ENCODE assay signal across 8 cellular contexts in the genomic region with DNA sequence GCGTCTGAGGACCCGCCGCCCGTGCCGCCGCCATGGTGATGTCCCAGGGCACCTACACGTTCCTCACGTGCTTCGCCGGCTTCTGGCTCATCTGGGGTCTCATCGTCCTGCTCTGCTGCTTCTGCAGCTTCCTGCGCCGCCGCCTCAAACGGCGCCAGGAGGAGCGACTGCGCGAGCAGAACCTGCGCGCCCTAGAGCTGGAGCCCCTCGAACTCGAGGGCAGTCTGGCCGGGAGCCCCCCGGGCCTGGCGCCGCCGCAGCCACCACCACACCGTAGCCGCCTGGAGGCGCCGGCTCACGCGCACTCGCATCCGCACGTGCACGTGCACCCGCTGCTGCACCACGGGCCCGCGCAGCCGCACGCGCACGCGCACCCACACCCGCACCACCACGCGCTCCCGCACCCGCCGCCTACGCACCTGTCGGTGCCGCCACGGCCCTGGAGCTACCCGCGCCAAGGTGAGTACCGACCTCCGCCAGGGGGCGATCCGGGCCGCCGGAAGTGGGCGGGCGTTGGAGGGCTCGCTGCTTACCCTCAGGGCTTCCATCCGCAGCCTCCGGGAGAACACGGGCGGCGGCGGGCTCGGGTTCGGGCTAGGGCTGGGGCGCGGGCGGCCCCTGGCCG. TPM values are rescaled to one million over a fixed set of nuclear protein-coding genes. Genes with fewer than 3 reads are reported as not detected.
DNase-seq lines count a peak whose midpoint lies in the region; ATAC-seq and TF ChIP-seq lines count a peak whose summit lies in the region.

No MANE protein-coding gene starts in this region.

- no peaks in the 10 kb centered on the region for H3K27me3 ChIP-seq in fibroblast of lung (ENCODE audit: control insufficient read depth, insufficient read depth, low read length)
- no peaks in the 10 kb centered on the region for H3K27me3 ChIP-seq in neural cell (ENCODE audit: insufficient read depth, low read depth, low read length)
- H3K27me3 ChIP-seq in stomach: peaks cover 0 to 21% (median 0%) of the 10 kb centered on the region in 3 donors

- H3F3A ChIP-seq in neural cell (ENCODE audit: insufficient read depth, low read length, poor library complexity, severe bottlenecking): peaks cover 5% of the 10 kb centered on the region

- intact Hi-C loops in stomach (cut with DNase I; ENCODE audit: low total_unique reads): loop anchor here (5.0 kb wide), 1 partner anchor 53 kb away; the partner anchor contains the start of gene PFN3

- TF ChIP-seq EP300 in neural cell (conservative IDR thresholded peaks at IDR 0.05; ENCODE audit: poor library complexity, severe bottlenecking) (peak; percentile 31), stomach (IDR thresholded peaks at IDR 0.05) (no peak)

- 0 to 1% (median 0%) methylated on average over 4 to 80 of the region's 80 CpGs for WGBS in stomach, 5 donors

- H3K9me2 ChIP-seq in neural cell (ENCODE audit: insufficient read depth, low read length): no peaks in the 10 kb centered on the region

- no peaks in the 10 kb centered on the region for H3K9me3 ChIP-seq in fibroblast of lung (ENCODE audit: control insufficient read depth, insufficient read depth, low read depth, low read length)
- H3K9me3 ChIP-seq in neural cell (ENCODE audit: low read length): no peaks in the 10 kb centered on the region
- H3K9me3 ChIP-seq in stomach: no peaks in the 10 kb centered on the region

- peak; percentile 62 for TF ChIP-seq RAD21 in neural cell (conservative IDR thresholded peaks at IDR 0.05)

- H3K79me2 ChIP-seq in fibroblast of lung (ENCODE audit: control insufficient read depth, insufficient read depth, low read length) (no peaks in the 10 kb centered on the region), neural cell (replicated peaks; ENCODE audit: insufficient read depth, low read length) (peaks cover 10% of the 10 kb centered on the region)

- TF ChIP-seq CTCF in fibroblast of lung (conservative IDR thresholded peaks at IDR 0.05 in 1 of 2, IDR thresholded peaks at IDR 0.05 in 1 of 2; ENCODE audit: low read depth in 1 of 2, low read length in 2 of 2) (peak; percentile 41 to 43), neural cell (IDR thresholded peaks at IDR 0.05; ENCODE audit: poor library complexity, severe bottlenecking) (peak; percentile 89), stomach (IDR thresholded peaks at IDR 0.05) (peak in 5 of 7 experiments; percentile 54 to 84 (median 67))

- TF ChIP-seq POLR2A in stomach (IDR thresholded peaks at IDR 0.05): no peak

- H4K20me1 ChIP-seq in fibroblast of lung (ENCODE audit: control insufficient read depth, extremely low read depth, insufficient read depth, low read length) (no peaks in the 10 kb centered on the region), neural cell (ENCODE audit: insufficient read depth) (peaks cover 19% of the 10 kb centered on the region)

- H3K4me2 ChIP-seq in fibroblast of lung (ENCODE audit: extremely low read depth, insufficient read depth, low read length) (peak overlapping the region; percentile 73), neural cell (ENCODE audit: low read length) (peak overlapping the region; percentile 59)

- H3K9ac ChIP-seq in fibroblast of lung (ENCODE audit: insufficient read depth, low read length) (peak overlapping the region; percentile 59), neural cell (ENCODE audit: low read length) (peak overlapping the region; percentile 86)

- H2AFZ ChIP-seq in fibroblast of lung (ENCODE audit: low read length) (no peak overlapping the region), neural cell (ENCODE audit: low read depth, low read length) (no peak overlapping the region)

- H3K4me3 ChIP-seq in fibroblast of lung (replicated peaks in 1 of 4; ENCODE audit: control extremely low read depth in 1 of 4, insufficient read depth in 1 of 4, low read depth in 3 of 4, low read length in 4 of 4): peak overlapping the region in 3 of 4 experiments; percentile 17 to 57 (median 27)
- peak overlapping the region; percentile 72 for H3K4me3 ChIP-seq in neural cell (ENCODE audit: low read length)
- H3K4me3 ChIP-seq in stomach: peak overlapping the region; percentile 56 to 75 (median 66)

- H3K36me3 ChIP-seq in fibroblast of lung (ENCODE audit: control insufficient read depth, insufficient read depth, low read length) (peaks cover 24% of the 10 kb centered on the region), neural cell (ENCODE audit: insufficient read depth, low read length) (peaks cover 9% of the 10 kb centered on the region), stomach (peaks cover 10 to 26% (median 24%) of the 10 kb centered on the region in 4 donors)

- H3K27ac ChIP-seq in fibroblast of lung (ENCODE audit: insufficient read depth, low read length): no peak overlapping the region
- H3K27ac ChIP-seq in neural cell (ENCODE audit: low read length): peak overlapping the region; percentile 90
- peak overlapping the region; percentile 70 to 91 (median 88) for H3K27ac ChIP-seq in stomach

- H3K4me1 ChIP-seq in fibroblast of lung (ENCODE audit: control insufficient read depth, extremely low read depth, insufficient read depth, low read length) (peaks cover 12% of the 10 kb centered on the region), stomach (peaks cover 20 to 46% (median 31%) of the 10 kb centered on the region in 4 donors)

- DNase-seq in DMS 273 treated with DMSO at 0.1 percent for 48 hours (lab: John Stamatoyannopoulos, UW): peak; percentile 70
- DNase-seq in HUDEP-2 (lab: John Stamatoyannopoulos, UW; ENCODE audit: unreplicated experiment in 76 of 76): peak in 71 of 76 experiments; percentile 17 to 93 (median 73)
- peak; percentile 24 for DNase-seq in OCI-M2 (lab: John Stamatoyannopoulos, UW; ENCODE audit: unreplicated experiment)
- DNase-seq in activated T-cell treated with anti-CD3 and anti-CD28 coated beads, Interleukin-2, amount 50 U/mL, for 48 hours: peak; percentile 97 to 98
- peak; percentile 54 to 72 for DNase-seq in fibroblast of lung (ENCODE audit: low read depth in 2 of 2)
- DNase-seq in stomach: peak; percentile 90

- ATAC-seq in GM21360 (IDR thresholded peaks at IDR 0.05; ENCODE audit: unreplicated experiment): peak; percentile 44

TF ChIP-seq in neural cell, 6 proteins besides CTCF, POLR2A, EP300 and RAD21 (continues in another document):
- TF ChIP-seq EZH2 (IDR thresholded peaks at IDR 0.05; ENCODE audit: borderline replicate concordance, insufficient read depth, low read length, poor library complexity, severe bottlenecking): no peak
- no peak for TF ChIP-seq TAF1 (IDR thresholded peaks at IDR 0.05; ENCODE audit: low read depth)
- TF ChIP-seq POLR2AphosphoS5 (IDR thresholded peaks at IDR 0.05): peak; percentile 69
- peak; percentile 68 for TF ChIP-seq SMC3 (conservative IDR thresholded peaks at IDR 0.05; ENCODE audit: poor library complexity)

RNA-seq across cellular contexts. Expression of gene PRR7, which starts 8.5 kb away (rescaled TPM):
- total RNA-seq in fibroblast of lung (2.1 and 2.3 TPM in 2 replicates), stomach (under 1 TPM in 1 of 5 donors, not detected in 4; 0.73 TPM)
- polyA plus RNA-seq in fibroblast of lung (1.6 TPM in 2 replicates), neural cell (44.1 and 46.6 TPM in 2 replicates), stomach (1 to 10 TPM in 2 of 3 donors, under 1 TPM in 1; 0.61 to 3.7 (median 1.5) TPM)
- polyA plus RNA-seq in fibroblast of lung (2012): 3.1 and 5.9 TPM in 2 replicates
- polyA minus RNA-seq in fibroblast of lung (ENCODE audit: low replicate concordance) (0.78 and 1.9 TPM in 2 replicates), neural cell (25.1 and 28.8 TPM in 2 replicates)

RNA-seq across cellular contexts. Expression of gene DBN1, which starts 18.3 kb away (rescaled TPM):
- total RNA-seq in fibroblast of lung (96.4 and 102 TPM in 2 replicates), stomach (10 to 100 TPM; 15.2 to 78.1 (median 53.3) TPM)
- polyA plus RNA-seq in fibroblast of lung (138 and 181 TPM in 2 replicates), neural cell (319 and 353 TPM in 2 replicates), stomach (10 to 100 TPM; 14.7 to 31.3 (median 22.7) TPM)
- polyA plus RNA-seq in fibroblast of lung (2012): 168 and 193 TPM in 2 replicates
- polyA minus RNA-seq in fibroblast of lung (ENCODE audit: low replicate concordance) (167 and 256 TPM in 2 replicates), neural cell (348 and 404 TPM in 2 replicates)

RNA-seq across cellular contexts. Expression of gene GRK6, which starts 28.7 kb away (rescaled TPM):
- total RNA-seq in fibroblast of lung: 13.1 and 15.0 TPM in 2 replicates
- polyA plus RNA-seq in fibroblast of lung: 15.8 and 23.4 TPM in 2 replicates
- 16.0 and 28.2 TPM in 2 replicates for polyA plus RNA-seq in fibroblast of lung (2012)
- polyA minus RNA-seq in fibroblast of lung (ENCODE audit: low replicate concordance): 9.2 and 18.0 TPM in 2 replicates
- 22.6 and 26.5 TPM in 2 replicates for polyA plus RNA-seq in neural cell
- polyA minus RNA-seq in neural cell: 38.1 and 38.5 TPM in 2 replicates
- 10 to 100 TPM in 4 of 5 donors, 1 to 10 TPM in 1; 1.8 to 91.2 (median 19.1) TPM for total RNA-seq in stomach
- 10 to 100 TPM; 14.6 to 20.2 (median 16.2) TPM for polyA plus RNA-seq in stomach

RNA-seq across cellular contexts. Expression of gene PDLIM7, which starts 42.3 kb away (rescaled TPM):
- total RNA-seq in fibroblast of lung: 55.2 and 65.2 TPM in 2 replicates
- 117 and 245 TPM in 2 replicates for polyA plus RNA-seq in fibroblast of lung
- polyA plus RNA-seq in fibroblast of lung (2012): 250 and 446 TPM in 2 replicates
- 267 and 376 TPM in 2 replicates for polyA minus RNA-seq in fibroblast of lung (ENCODE audit: low replicate concordance)
- 21.0 and 45.4 TPM in 2 replicates for polyA plus RNA-seq in neural cell
- polyA minus RNA-seq in neural cell: 16.6 and 20.5 TPM in 2 replicates
- total RNA-seq in stomach: 100 to 1,000 TPM in 2 of 5 donors, 10 to 100 TPM in 3; 14.6 to 126 (median 97.0) TPM
- 100 to 1,000 TPM in 1 of 3 donors, 10 to 100 TPM in 2; 43.5 to 142 (median 76.6) TPM for polyA plus RNA-seq in stomach

RNA-seq across cellular contexts. Expression of gene F12, which starts 45.8 kb away (rescaled TPM):
- under 0.01 and 0.50 TPM in 2 replicates for total RNA-seq in fibroblast of lung
- polyA plus RNA-seq in fibroblast of lung: 0.10 and 0.19 TPM in 2 replicates
- 0.35 and 0.46 TPM in 2 replicates for polyA plus RNA-seq in fibroblast of lung (2012)
- not detected in 2 replicates for polyA minus RNA-seq in fibroblast of lung (ENCODE audit: low replicate concordance)
- 1.4 and 7.8 TPM in 2 replicates for polyA plus RNA-seq in neural cell
- 2.9 and 3.6 TPM in 2 replicates for polyA minus RNA-seq in neural cell
- total RNA-seq in stomach: 10 to 100 TPM in 2 of 5 donors, not detected in 3; 52.4 to 68.3 TPM
- polyA plus RNA-seq in stomach: 10 to 100 TPM in 1 of 3 donors, under 1 TPM in 1, not detected in 1; 0.50 to 13.6 TPM

Comparison
In these comparisons a context has a peak if more than half of its experiments do, and no peak if none do; other contexts are left out.
1. DNase-seq: peak in every context shown above with its lines; median percentile 98 in activated T-cell treated with anti-CD3 and anti-CD28 coated beads, Interleukin-2, amount 50 U/mL, for 48 hours; 90 in stomach; 73 in HUDEP-2; 70 in DMS 273 treated with DMSO at 0.1 percent for 48 hours; 63 in fibroblast of lung; 24 in OCI-M2.